1 cellular context compared by ENCODE assay signal in genomic region chr19:55258828-55259539, GRCh38.
TF ChIP-seq lines count a peak whose summit lies in the region.

TSS of gene PPP6R1 (minus strand) at chr19:55259017. CDS start at chr19:55247103, 11,914 bp downstream.

TF ChIP-seq in WTC11, 78 proteins besides CTCF, POLR2A, EP300 and RAD21 (continued from another document):
- TF ChIP-seq ZBTB21 (CRISPR knock-in tag; IDR thresholded peaks at IDR 0.05; ENCODE audit: borderline replicate concordance) (no peak), TEAD4 (CRISPR knock-in tag; IDR thresholded peaks at IDR 0.05) (peak; percentile 7; the same call in 1 of the 2 replicates), ZSCAN18 (CRISPR knock-in tag; IDR thresholded peaks at IDR 0.05) (no peak), ARID4B (CRISPR knock-in tag; IDR thresholded peaks at IDR 0.05; ENCODE audit: borderline replicate concordance) (0 out of 2 replicates have a peak, but pooled peaks have one; percentile 70), NFE2L1 (CRISPR knock-in tag; IDR thresholded peaks at IDR 0.05) (no peak; the same call in 1 of the 2 replicates), RORB (CRISPR knock-in tag; IDR thresholded peaks at IDR 0.05) (no peak), ESRRA (CRISPR knock-in tag; IDR thresholded peaks at IDR 0.05; ENCODE audit: borderline replicate concordance) (peak; percentile 44; the same call in 1 of the 2 replicates), HMGA2 (CRISPR knock-in tag; IDR thresholded peaks at IDR 0.05) (no peak), USF2 (CRISPR knock-in tag; IDR thresholded peaks at IDR 0.05) (no peak; the same call in 1 of the 2 replicates), FOXK1 (CRISPR knock-in tag; IDR thresholded peaks at IDR 0.05) (peak; percentile 69), ZNF281 (CRISPR knock-in tag; IDR thresholded peaks at IDR 0.05) (no peak), ZBTB43 (CRISPR knock-in tag; IDR thresholded peaks at IDR 0.05) (peak; percentile 38; the same call in 1 of the 2 replicates), ZNF512 (CRISPR knock-in tag; IDR thresholded peaks at IDR 0.05; ENCODE audit: borderline replicate concordance) (no peak), PREB (CRISPR knock-in tag; IDR thresholded peaks at IDR 0.05; ENCODE audit: borderline replicate concordance) (no peak), ZNF232 (CRISPR knock-in tag; IDR thresholded peaks at IDR 0.05) (no peak), RELA (CRISPR knock-in tag; IDR thresholded peaks at IDR 0.05; ENCODE audit: borderline replicate concordance) (no peak), NR2C2 (CRISPR knock-in tag; IDR thresholded peaks at IDR 0.05) (peak; percentile 31; the same call in 1 of the 2 replicates), CBFB (CRISPR knock-in tag; IDR thresholded peaks at IDR 0.05; ENCODE audit: low read depth) (no peak), MYBL2 (CRISPR knock-in tag; IDR thresholded peaks at IDR 0.05) (no peak; the same call in 1 of the 2 replicates), PRDM15 (CRISPR knock-in tag; IDR thresholded peaks at IDR 0.05) (peak; percentile 99), SP1 (CRISPR knock-in tag; conservative IDR thresholded peaks at IDR 0.05) (peak; percentile 87)
